ENCODE assay signal across 9 cellular contexts in the genomic region with DNA sequence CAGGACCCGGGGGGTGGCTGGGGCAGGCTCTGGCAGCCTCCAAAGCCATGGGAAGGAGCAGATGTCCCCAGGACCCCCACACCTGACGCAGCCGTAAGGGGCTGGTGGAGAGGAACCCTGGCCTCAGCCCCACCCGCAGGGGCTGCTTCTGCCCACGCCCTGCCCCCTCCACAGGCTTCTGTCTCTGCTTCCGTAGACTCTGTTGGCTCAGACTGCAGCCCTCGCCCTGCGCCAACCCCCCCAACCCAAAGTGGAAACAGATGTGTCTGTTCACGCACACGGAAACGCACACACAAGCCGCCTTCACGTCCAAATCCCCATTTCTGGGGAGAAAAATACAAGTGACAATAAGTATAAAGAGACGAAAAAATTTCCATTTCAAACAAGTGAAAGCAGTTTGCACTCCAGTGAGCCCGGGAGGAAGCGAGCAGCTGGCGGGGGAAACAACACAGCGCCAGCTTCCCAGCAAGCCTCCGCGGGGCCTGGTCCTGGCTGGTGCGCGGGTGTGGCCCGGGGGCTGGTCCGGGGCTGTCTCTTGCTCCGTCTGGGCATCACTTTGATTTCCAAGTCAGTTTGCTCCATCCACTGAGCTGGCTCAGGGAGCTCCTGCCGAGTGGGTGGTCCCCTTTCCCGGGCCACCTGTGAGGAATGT. TPM values are rescaled to one million over a fixed set of nuclear protein-coding genes. Genes with fewer than 3 reads are reported as not detected.
DNase-seq lines count a peak whose midpoint lies in the region; ATAC-seq and TF ChIP-seq lines count a peak whose summit lies in the region.
"Had no signal": no experiment of that assay in that cellular context is flagged by ENCODE, and none has a peak within 500 bp of the region (broad histone marks: within the 10 kb centered on the region; RNA-seq: fewer than 3 reads in every experiment).

No MANE protein-coding gene starts in this region.

- H3K4me1 ChIP-seq in ACC112 (ENCODE audit: control insufficient read depth, insufficient read depth, low read length, unreplicated experiment) (peaks cover 5% of the 10 kb centered on the region), endodermal cell (ENCODE audit: control insufficient read depth, insufficient read depth, low read length) (peaks cover 23% of the 10 kb centered on the region), H9 (ENCODE audit: insufficient read depth, low read length) (no peaks in the 10 kb centered on the region)

- H3T11ph ChIP-seq in H9 (ENCODE audit: low read length) = no peak overlapping the region

- peaks cover 15% of the 10 kb centered on the region for H3K4me1 Mint-ChIP-seq in endodermal cell
- peaks cover 10 to 16% (median 13%) of the 10 kb centered on the region in 3 donors for H3K4me1 Mint-ChIP-seq in naive B cell
- peaks cover 5 to 35% of the 10 kb centered on the region in 2 experiments for H3K4me1 Mint-ChIP-seq in H9

- H3K4me3 ChIP-seq in ACC112 (ENCODE audit: low read depth, low read length) (peak overlapping the region; percentile 63), endodermal cell (ENCODE audit: low read length) (no peak overlapping the region), H7 (ENCODE audit: insufficient read depth, low read depth, low read length) (no peak overlapping the region)

- H3K79me2 ChIP-seq in ACC112 (ENCODE audit: control insufficient read depth, insufficient read depth, low read length, unreplicated experiment) = no peaks in the 10 kb centered on the region
- no peaks in the 10 kb centered on the region for H3K79me2 ChIP-seq in H9 (ENCODE audit: insufficient read depth, low read length)

- no peaks in the 10 kb centered on the region for H3K79me1 ChIP-seq in H9 (ENCODE audit: insufficient read depth, low read depth, low read length, poor library complexity, severe bottlenecking)

- no peak overlapping the region for H2BK15ac ChIP-seq in H9 (ENCODE audit: low read depth, low read length)

- H3K27ac ChIP-seq in ACC112 (ENCODE audit: low read depth, low read length) (no peak overlapping the region), endodermal cell (ENCODE audit: low read depth, low read length) (peak overlapping the region; percentile 79), H9 (ENCODE audit: insufficient read length, low read depth, low read length) (no peak overlapping the region)

- H2BK20ac ChIP-seq in H9 (ENCODE audit: low read depth, low read length, poor library complexity, severe bottlenecking) = no peak overlapping the region

- H3K23ac ChIP-seq in H9 (ENCODE audit: insufficient read length, low read depth, low read length) = no peak overlapping the region

- H3K9ac ChIP-seq in endodermal cell (ENCODE audit: extremely low read depth, low read length, poor library complexity, severe bottlenecking) = no peak overlapping the region
- no peak overlapping the region for H3K9ac ChIP-seq in H9 (ENCODE audit: extremely low read depth, insufficient read length, low read length)

- no peaks in the 10 kb centered on the region for H3K23me2 ChIP-seq in H9 (ENCODE audit: insufficient read length, low read depth, low read length, poor library complexity, severe bottlenecking)

- WGBS in endodermal cell (ENCODE audit: insufficient coverage in 1 of 2, insufficient read length in 1 of 2), 2 experiments = 83 to 85% methylated on average over 13 to 27 of the region's 27 CpGs
- WGBS in H9 (ENCODE audit: extremely low coverage, insufficient read length, low lambda C conversion rate) = no CpG with 5 or more reads among the region's 27 CpGs

- H2BK12ac ChIP-seq in H9 (ENCODE audit: insufficient read length, low read depth, low read length) = no peak overlapping the region

- H2AFZ ChIP-seq in ACC112 (ENCODE audit: low read length, unreplicated experiment) (no peak overlapping the region), H9 (ENCODE audit: low read length) (no peak overlapping the region)

- no peaks in the 10 kb centered on the region for H3K36me3 ChIP-seq in ACC112 (ENCODE audit: insufficient read depth, low read length)
- no peaks in the 10 kb centered on the region for H3K36me3 ChIP-seq in endodermal cell (ENCODE audit: control insufficient read depth, insufficient read depth, low read length)
- H3K36me3 ChIP-seq in H7 (replicated peaks; ENCODE audit: control insufficient read depth, insufficient read depth, low read length) = no peaks in the 10 kb centered on the region

- H3K9me3 Mint-ChIP-seq in endodermal cell (no peaks in the 10 kb centered on the region), naive B cell (no peaks in the 10 kb centered on the region), H9 (no peaks in the 10 kb centered on the region)

- H3K4me3 Mint-ChIP-seq in endodermal cell = no peak overlapping the region
- H3K4me3 Mint-ChIP-seq in naive B cell = peak overlapping the region; percentile 70 to 94 (median 88)
- no peak overlapping the region for H3K4me3 Mint-ChIP-seq in H9

- TF ChIP-seq CTCF in endodermal cell (conservative IDR thresholded peaks at IDR 0.05) (no peak), H9 (conservative IDR thresholded peaks at IDR 0.05) (no peak)

- H4K20me1 ChIP-seq in H9 (ENCODE audit: control insufficient read depth, insufficient read depth, insufficient read length) = no peaks in the 10 kb centered on the region

- H3K36me3 Mint-ChIP-seq in endodermal cell (ENCODE audit: low read depth) (no peaks in the 10 kb centered on the region), naive B cell (no peaks in the 10 kb centered on the region), H9 (ENCODE audit: insufficient read depth in 1 of 3, low read depth in 3 of 3) (no peaks in the 10 kb centered on the region)

- H2BK120ac ChIP-seq in H9 (ENCODE audit: low read depth, low read length, poor library complexity, severe bottlenecking) = no peak overlapping the region

- ATAC-seq in naive B cell (ENCODE audit: low read depth in 2 of 2) (peak; percentile 79 to 81), HG02840 (IDR thresholded peaks at IDR 0.05; ENCODE audit: low FRiP score, unreplicated experiment) (no peak)

- no peak overlapping the region for H3K27ac Mint-ChIP-seq in endodermal cell
- peak overlapping the region in 5 of 6 donors; percentile 3 to 81 (median 77) for H3K27ac Mint-ChIP-seq in naive B cell
- no peak overlapping the region for H3K27ac Mint-ChIP-seq in H9

- no peak overlapping the region for H2BK5ac ChIP-seq in H9 (ENCODE audit: insufficient read length, low read length)

- H3K18ac ChIP-seq in H9 (ENCODE audit: insufficient read length, low read depth, low read length) = no peak overlapping the region

- no peak overlapping the region for H3K14ac ChIP-seq in H9 (ENCODE audit: insufficient read depth, low read length)

- H4K91ac ChIP-seq in H9 (ENCODE audit: insufficient read length, low read depth, low read length) = no peak overlapping the region

- no peak overlapping the region for H3K4me2 ChIP-seq in H9 (ENCODE audit: insufficient read depth, insufficient read length, low read length)

- no peaks in the 10 kb centered on the region for H3K27me3 ChIP-seq in ACC112 (ENCODE audit: insufficient read depth, low read length)
- no peaks in the 10 kb centered on the region for H3K27me3 ChIP-seq in endodermal cell (ENCODE audit: control insufficient read depth, insufficient read depth, low read length, poor library complexity, severe bottlenecking)
- no peaks in the 10 kb centered on the region for H3K27me3 ChIP-seq in H7 (ENCODE audit: control insufficient read depth, insufficient read depth, low read length)
- no peaks in the 10 kb centered on the region for H3K27me3 ChIP-seq in H9 (ENCODE audit: insufficient read depth, low read length)

- no peak overlapping the region for H4K8ac ChIP-seq in H9 (replicated peaks; ENCODE audit: insufficient read length, low read depth, low read length)

- H3K27me3 Mint-ChIP-seq in endodermal cell (ENCODE audit: insufficient read depth) = no peaks in the 10 kb centered on the region
- H3K27me3 Mint-ChIP-seq in naive B cell = peaks cover 4 to 17% (median 16%) of the 10 kb centered on the region in 3 donors
- no peaks in the 10 kb centered on the region for H3K27me3 Mint-ChIP-seq in H9 (ENCODE audit: low read depth)

- DNase-seq in NCI-H2171 (lab: John Stamatoyannopoulos, UW) = peak; percentile 39
- no peak for DNase-seq in endodermal cell
- peak; percentile 32 for DNase-seq in naive B cell
- no peak for DNase-seq in GOT3 (lab: John Stamatoyannopoulos, UW)
- DNase-seq in H7 = no peak
- no peak for DNase-seq in H9
- DNase-seq: stimulated activated CD4-positive, alpha-beta T cell treated with anti-CD3 and anti-CD28 coated beads, Interleukin-15, amount 100 ng/mL, for 24 hours had no signal

- no peak overlapping the region for H2AK5ac ChIP-seq in H9 (ENCODE audit: insufficient read length, low read length)

- no peak overlapping the region for H3K4ac ChIP-seq in H9 (ENCODE audit: low read depth, low read length)

- H3K9me3 ChIP-seq in endodermal cell (ENCODE audit: control insufficient read depth, low read length) (no peaks in the 10 kb centered on the region), H9 (ENCODE audit: control insufficient read depth, low read depth, low read length) (no peaks in the 10 kb centered on the region)

- H3K56ac ChIP-seq in H9 (ENCODE audit: insufficient read length, low read depth, low read length) = no peak overlapping the region

- no peak overlapping the region for H4K5ac ChIP-seq in H9 (ENCODE audit: insufficient read length, low read depth, low read length)

RNA-seq across cellular contexts. Expression of a gene that starts 32.6 kb away (rescaled TPM):
- total RNA-seq in endodermal cell (10 to 100 TPM; 58.3 to 70.6 TPM), H9 (2021) (29.9 and 30.1 TPM in 2 replicates)
- 37.4 TPM for polyA plus RNA-seq in endodermal cell (2013, experiment 1 of 2)
- polyA plus RNA-seq in endodermal cell (2013, experiment 2 of 2) = 33.9 TPM
- under 1 TPM in 5 of 6 donors, not detected in 1; 0.31 to 0.76 (median 0.50) TPM for polyA plus RNA-seq in naive B cell (ENCODE audit: low read depth in 6 of 6)
- total RNA-seq in H7 (2014; rRNA removed; shearing (Covaris generic)) = 17.7 and 23.2 TPM in 2 replicates

Comparison
In these comparisons a context has a peak if more than half of its experiments do, and no peak if none do; other contexts are left out.
1. DNase-seq: peak in NCI-H2171 (single experiment) and naive B cell (single experiment); none in endodermal cell (single experiment), GOT3 (single experiment), H7 (single experiment) and H9 (single experiment).
2. H3K27ac Mint-ChIP-seq: peak in naive B cell (5 of 6); none in endodermal cell (single experiment) and H9 (0 of 3).
3. H3K4me3 Mint-ChIP-seq: peak in naive B cell (8 of 8); none in endodermal cell (single experiment) and H9 (0 of 2).